Comparison of ENCODE assay signal across 22 cellular contexts in the genomic region with DNA sequence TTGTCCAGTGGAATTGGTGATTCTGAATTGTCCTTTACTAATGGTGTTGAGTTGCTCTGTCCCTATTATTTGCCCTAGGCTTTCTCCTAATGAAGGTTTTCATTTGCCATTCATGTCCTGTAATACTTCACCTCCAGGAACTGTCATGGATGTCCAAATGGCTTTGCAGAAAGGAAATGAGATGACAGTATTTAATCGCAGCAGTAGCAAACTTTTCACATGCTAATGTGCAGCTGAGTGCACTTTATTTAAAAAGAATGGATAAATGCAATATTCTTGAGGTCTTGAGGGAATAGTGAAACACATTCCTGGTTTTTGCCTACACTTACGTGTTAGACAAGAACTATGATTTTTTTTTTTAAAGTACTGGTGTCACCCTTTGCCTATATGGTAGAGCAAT.
"Had no signal": no experiment of that assay in that cellular context is flagged by ENCODE, and none has a peak within 500 bp of the region (broad histone marks: within the 10 kb centered on the region; RNA-seq: fewer than 3 reads in every experiment).

No MANE protein-coding gene starts in this region.

- H3K79me2 ChIP-seq: hepatocyte had no signal

- H2AFZ ChIP-seq: hepatocyte had no signal

- H3K9me3 Mint-ChIP-seq: activated naive CD4-positive, alpha-beta T cell treated with anti-CD3 and anti-CD28 coated beads, Interleukin-2, amount 10 ng/mL, durations not matched to agents 7 days and 5 days; dendritic cell treated with granulocyte-macrophage colony-stimulating factor and Interleukin-4, amounts not matched to agents 40 ng/mL and 50 ng/mL, for 4 days; natural killer cell treated with Interleukin-12 subunit alpha and Interleukin-12 subunit beta and Interleukin-15 and Interleukin-18, amount 100 ng/mL, for 72 hours had no signal

- H3K4me2 ChIP-seq: hepatocyte had no signal

- H3K27ac Mint-ChIP-seq: activated naive CD4-positive, alpha-beta T cell treated with anti-CD3 and anti-CD28 coated beads, Interleukin-2, amount 10 ng/mL, durations not matched to agents 7 days and 5 days; dendritic cell treated with granulocyte-macrophage colony-stimulating factor and Interleukin-4, amounts not matched to agents 40 ng/mL and 50 ng/mL, for 4 days had no signal

- ATAC-seq: foreskin keratinocyte; natural killer cell treated with Interleukin-12 subunit alpha and Interleukin-12 subunit beta and Interleukin-15 and Interleukin-18, amount 100 ng/mL, for 72 hours; pancreas; psoas muscle had no signal

- DNase-seq: activated CD4-positive, alpha-beta T cell treated with anti-CD3 and anti-CD28 coated beads, Interleukin-2, amount 50 U/mL, for 1 hour; activated CD4-positive, CD25-positive, alpha-beta regulatory T cell treated with anti-CD3 and anti-CD28 coated beads, Interleukin-2, amount 50 U/mL, for 72 hours; activated effector memory CD4-positive, alpha-beta T cell treated with anti-CD3 and anti-CD28 coated beads, Interleukin-2, amount 50 U/mL, for 16 hours; activated naive CD4-positive, alpha-beta T cell treated with anti-CD3 and anti-CD28 coated beads, Interleukin-2, amount 10 ng/mL, durations not matched to agents 7 days and 5 days; adrenal gland; brain microvascular endothelial cell; caudate nucleus; effector CD8-positive, alpha-beta T cell; foreskin keratinocyte; left ventricle myocardium inferior; mammary epithelial cell; pancreas; psoas muscle; stimulated activated CD4-positive, alpha-beta T cell treated with anti-CD3 and anti-CD28 coated beads, Interleukin-4, amount 100 ng/mL, for 24 hours; stimulated activated naive CD4-positive, alpha-beta T cell treated with Interleukin-2 at 50 U/mL for 16 hours; upper lobe of left lung had no signal

- H3K4me3 ChIP-seq: adrenal gland, ascending aorta, hepatocyte, left ventricle myocardium inferior, pancreas, psoas muscle, right atrium auricular region, thoracic aorta, upper lobe of left lung had no signal

- H3K27me3 Mint-ChIP-seq: activated naive CD4-positive, alpha-beta T cell treated with anti-CD3 and anti-CD28 coated beads, Interleukin-2, amount 10 ng/mL, durations not matched to agents 7 days and 5 days; dendritic cell treated with granulocyte-macrophage colony-stimulating factor and Interleukin-4, amounts not matched to agents 40 ng/mL and 50 ng/mL, for 4 days; natural killer cell treated with Interleukin-12 subunit alpha and Interleukin-12 subunit beta and Interleukin-15 and Interleukin-18, amount 100 ng/mL, for 72 hours had no signal

- H3K27me3 ChIP-seq: adrenal gland, ascending aorta, brain microvascular endothelial cell, foreskin keratinocyte, hepatocyte, pancreas, right atrium auricular region, upper lobe of left lung had no signal

- H3K27ac ChIP-seq: adrenal gland, ascending aorta, brain microvascular endothelial cell, foreskin keratinocyte, hepatocyte, left ventricle myocardium inferior, pancreas, psoas muscle, right atrium auricular region, thoracic aorta, upper lobe of left lung had no signal

- H3K4me1 Mint-ChIP-seq: activated naive CD4-positive, alpha-beta T cell treated with anti-CD3 and anti-CD28 coated beads, Interleukin-2, amount 10 ng/mL, durations not matched to agents 7 days and 5 days had no signal

- H3K4me1 ChIP-seq: adrenal gland, ascending aorta, foreskin keratinocyte, pancreas, psoas muscle, right atrium auricular region, upper lobe of left lung had no signal

- H3K4me3 Mint-ChIP-seq: activated naive CD4-positive, alpha-beta T cell treated with anti-CD3 and anti-CD28 coated beads, Interleukin-2, amount 10 ng/mL, durations not matched to agents 7 days and 5 days; dendritic cell treated with granulocyte-macrophage colony-stimulating factor and Interleukin-4, amounts not matched to agents 40 ng/mL and 50 ng/mL, for 4 days; natural killer cell treated with Interleukin-12 subunit alpha and Interleukin-12 subunit beta and Interleukin-15 and Interleukin-18, amount 100 ng/mL, for 72 hours had no signal

- H3K9me3 ChIP-seq: adrenal gland, ascending aorta, left ventricle myocardium inferior, pancreas, psoas muscle, right atrium auricular region, thoracic aorta, upper lobe of left lung had no signal
